14 cellular contexts compared by ENCODE assay signal in the genomic region with DNA sequence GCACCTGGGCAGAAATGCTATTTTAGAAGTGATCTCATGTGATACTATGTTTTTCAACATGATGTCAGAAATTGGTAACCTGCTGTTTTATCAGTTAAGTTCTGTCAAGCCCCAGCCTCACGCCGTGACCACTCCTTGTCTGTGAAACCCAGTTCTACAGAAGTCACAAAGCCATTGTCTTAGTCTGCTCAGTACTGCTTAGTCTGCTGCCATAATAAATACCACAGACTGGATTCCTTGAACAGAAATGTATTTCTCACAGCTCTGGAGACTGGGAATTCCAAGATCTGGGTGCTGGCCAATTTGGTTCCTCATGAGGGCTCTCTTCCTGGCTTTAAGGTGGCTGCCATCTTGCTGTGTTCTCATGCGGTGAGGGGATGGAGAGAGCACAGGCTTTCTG.
DNase-seq lines count a peak whose midpoint lies in the region; ATAC-seq and TF ChIP-seq lines count a peak whose summit lies in the region.
"Had no signal": no experiment of that assay in that cellular context is flagged by ENCODE, and none has a peak within 500 bp of the region (broad histone marks: within the 10 kb centered on the region; RNA-seq: fewer than 3 reads in every experiment).

No MANE protein-coding gene starts in this region.

- TF ChIP-seq POLR2A in esophagus squamous epithelium (IDR thresholded peaks at IDR 0.05) = no peak

- peak; percentile 0 for DNase-seq in NCI-H146 (lab: John Stamatoyannopoulos, UW)
- DNase-seq in NCI-H146 treated with DMSO at 0.1 percent for 48 hours (lab: John Stamatoyannopoulos, UW; ENCODE audit: unreplicated experiment) = no peak
- no peak for DNase-seq in RWPE1 (ENCODE audit: low spot score)
- no peak for DNase-seq in esophagus squamous epithelium (lab: John Stamatoyannopoulos, UW)
- peak; percentile 80 for DNase-seq in retinal pigment epithelial cell (ENCODE audit: low read depth)
- no peak for DNase-seq in DMS153 treated with DMSO at 0.1 percent for 48 hours (lab: John Stamatoyannopoulos, UW; ENCODE audit: unreplicated experiment)
- DNase-seq in neural progenitor cell (ENCODE audit: low spot score) = no peak
- no peak for DNase-seq in mucosa of descending colon
- DNase-seq: activated CD4-positive, CD25-positive, alpha-beta regulatory T cell; activated gamma-delta T cell treated with Interleukin-2 at 50 U/mL for 16 hours; naive B cell; NCI-H526 treated with DMSO at 0.1 percent for 48 hours had no signal

- no peak overlapping the region for H3K4me2 ChIP-seq in neural progenitor cell

- 20 to 45% methylated on average over 2 to 3 of the region's 3 CpGs for WGBS in esophagus squamous epithelium, 2 donors

- H3K36me3 ChIP-seq in esophagus squamous epithelium = peaks cover 0 to 17% (median 0%) of the 10 kb centered on the region in 3 donors
- no peaks in the 10 kb centered on the region for H3K36me3 ChIP-seq in neural progenitor cell
- H3K36me3 ChIP-seq in mucosa of descending colon (ENCODE audit: low read depth) = no peaks in the 10 kb centered on the region
- H3K36me3 ChIP-seq: SJSA1 had no signal

- CTCF ChIA-PET in RWPE1 (lab: Yijun Ruan, JAX) = no interaction called here

- no peak for ATAC-seq in mucosa of descending colon

- H3K4me1 ChIP-seq in esophagus squamous epithelium (peaks cover 37 to 56% (median 44%) of the 10 kb centered on the region in 3 donors), neural progenitor cell (peaks cover 9% of the 10 kb centered on the region), mucosa of descending colon (ENCODE audit: low read depth) (peaks cover under 1% of the 10 kb centered on the region)

- H3K27ac ChIP-seq in RWPE1 (peak overlapping the region; percentile 59), esophagus squamous epithelium (peak overlapping the region; percentile 56 to 81 (median 63)), neural progenitor cell (no peak overlapping the region)
- H3K27ac ChIP-seq: 22Rv1 had no signal

- H4K20me1 ChIP-seq in neural progenitor cell (ENCODE audit: low read depth) = no peaks in the 10 kb centered on the region

- no peaks in the 10 kb centered on the region for H3K9me3 Mint-ChIP-seq in neural progenitor cell
- H3K9me3 Mint-ChIP-seq: naive B cell had no signal

- H3K4me3 ChIP-seq in esophagus squamous epithelium (no peak overlapping the region), retinal pigment epithelial cell (ENCODE audit: low read length) (no peak overlapping the region), neural progenitor cell (no peak overlapping the region), mucosa of descending colon (no peak overlapping the region)
- H3K4me3 ChIP-seq: SJSA1 had no signal

- H3K4me1 Mint-ChIP-seq in neural progenitor cell = peaks cover 11% of the 10 kb centered on the region

- no peak overlapping the region for H3K4me3 Mint-ChIP-seq in neural progenitor cell
- H3K4me3 Mint-ChIP-seq: naive B cell had no signal

- intact Hi-C loops in esophagus squamous epithelium (cut with DNase I) = no loop called here
- intact Hi-C loops in mucosa of descending colon (cut with DNase I, micrococcal nuclease) = no loop called here

- POLR2A ChIA-PET in RWPE1 (lab: Yijun Ruan, JAX; ENCODE audit: low non-redundant PET) = no interaction called here

- no peak overlapping the region for H3K9ac ChIP-seq in neural progenitor cell

- H3K27ac Mint-ChIP-seq in neural progenitor cell = no peak overlapping the region

- H3F3A ChIP-seq in neural progenitor cell (ENCODE audit: low read depth) = no peaks in the 10 kb centered on the region

- TF ChIP-seq CTCF in RWPE1 (conservative IDR thresholded peaks at IDR 0.05; ENCODE audit: low read depth) (no peak), esophagus squamous epithelium (IDR thresholded peaks at IDR 0.05) (no peak), retinal pigment epithelial cell (conservative IDR thresholded peaks at IDR 0.05; ENCODE audit: low read depth, low read length) (no peak), neural progenitor cell (IDR thresholded peaks at IDR 0.05) (no peak), mucosa of descending colon (IDR thresholded peaks at IDR 0.05) (no peak)

- H3K36me3 Mint-ChIP-seq in neural progenitor cell = no peaks in the 10 kb centered on the region

- H3K27me3 Mint-ChIP-seq in neural progenitor cell (ENCODE audit: insufficient read depth, low read depth) = peaks cover 2% of the 10 kb centered on the region
- H3K27me3 Mint-ChIP-seq: naive B cell had no signal

- H3K79me2 ChIP-seq in neural progenitor cell (ENCODE audit: low read depth) = no peaks in the 10 kb centered on the region

- H3K9me3 ChIP-seq in esophagus squamous epithelium (no peaks in the 10 kb centered on the region), neural progenitor cell (ENCODE audit: low read depth) (no peaks in the 10 kb centered on the region), mucosa of descending colon (no peaks in the 10 kb centered on the region)
- H3K9me3 ChIP-seq: SJSA1 had no signal

- H3K27me3 ChIP-seq in esophagus squamous epithelium = no peaks in the 10 kb centered on the region
- no peaks in the 10 kb centered on the region for H3K27me3 ChIP-seq in neural progenitor cell
- H3K27me3 ChIP-seq: SJSA1 had no signal

- no peak overlapping the region for H2AFZ ChIP-seq in neural progenitor cell (replicated peaks)

Comparison
In these comparisons a context has a peak if more than half of its experiments do, and no peak if none do; other contexts are left out.
1. DNase-seq: peak in NCI-H146 (single experiment) and retinal pigment epithelial cell (single experiment); none in NCI-H146 treated with DMSO at 0.1 percent for 48 hours (single experiment), RWPE1 (single experiment), esophagus squamous epithelium (single experiment), DMS153 treated with DMSO at 0.1 percent for 48 hours (single experiment), neural progenitor cell (single experiment) and mucosa of descending colon (0 of 3).